ENCODE assay signal across 1 cellular context in genomic region chr3:101941253-101942039, GRCh38.
TF ChIP-seq lines count a peak whose summit lies in the region.

No MANE protein-coding gene starts in this region.

TF ChIP-seq in endothelial cell of umbilical vein, 7 proteins besides CTCF, POLR2A, EP300 and RAD21 (continued from another document):
- TF ChIP-seq GATA2 (IDR thresholded peaks at IDR 0.05; ENCODE audit: insufficient read depth, insufficient read length, low read depth, low read length) = no peak
- TF ChIP-seq FOS (IDR thresholded peaks at IDR 0.05; ENCODE audit: borderline replicate concordance, insufficient read depth, low read length) = no peak
- no peak for TF ChIP-seq MYC (IDR thresholded peaks at IDR 0.05; ENCODE audit: low read depth, low read length)
